In genomic region chr11:61057615-61058014, GRCh38 we compare ENCODE assay signal across 1 cellular context.
TF ChIP-seq lines count a peak whose summit lies in the region.

No MANE protein-coding gene starts in this region.

TF ChIP-seq in SK-N-SH, 30 proteins besides CTCF, POLR2A, EP300 and RAD21 (continued from another document):
- TF ChIP-seq MEF2A (IDR thresholded peaks at IDR 0.05; ENCODE audit: borderline replicate concordance, low read depth) = no peak
- TF ChIP-seq FOXJ3 (CRISPR knock-in tag; IDR thresholded peaks at IDR 0.05) = no peak
- TF ChIP-seq YY1 (IDR thresholded peaks at IDR 0.05; ENCODE audit: low read depth) = no peak
- no peak for TF ChIP-seq MAX (IDR thresholded peaks at IDR 0.05; ENCODE audit: low read depth)
- no peak for TF ChIP-seq ELF1 (IDR thresholded peaks at IDR 0.05)
- TF ChIP-seq, protein P1, sequence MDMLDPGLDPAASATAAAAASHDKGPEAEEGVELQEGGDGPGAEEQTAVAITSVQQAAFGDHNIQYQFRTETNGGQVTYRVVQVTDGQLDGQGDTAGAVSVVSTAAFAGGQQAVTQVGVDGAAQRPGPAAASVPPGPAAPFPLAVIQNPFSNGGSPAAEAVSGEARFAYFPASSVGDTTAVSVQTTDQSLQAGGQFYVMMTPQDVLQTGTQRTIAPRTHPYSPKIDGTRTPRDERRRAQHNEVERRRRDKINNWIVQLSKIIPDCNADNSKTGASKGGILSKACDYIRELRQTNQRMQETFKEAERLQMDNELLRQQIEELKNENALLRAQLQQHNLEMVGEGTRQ (IDR thresholded peaks at IDR 0.05; ENCODE audit: borderline replicate concordance, low read depth, low read length) = no peak
- TF ChIP-seq TCF12 (IDR thresholded peaks at IDR 0.05) = no peak
- TF ChIP-seq, protein P2, sequence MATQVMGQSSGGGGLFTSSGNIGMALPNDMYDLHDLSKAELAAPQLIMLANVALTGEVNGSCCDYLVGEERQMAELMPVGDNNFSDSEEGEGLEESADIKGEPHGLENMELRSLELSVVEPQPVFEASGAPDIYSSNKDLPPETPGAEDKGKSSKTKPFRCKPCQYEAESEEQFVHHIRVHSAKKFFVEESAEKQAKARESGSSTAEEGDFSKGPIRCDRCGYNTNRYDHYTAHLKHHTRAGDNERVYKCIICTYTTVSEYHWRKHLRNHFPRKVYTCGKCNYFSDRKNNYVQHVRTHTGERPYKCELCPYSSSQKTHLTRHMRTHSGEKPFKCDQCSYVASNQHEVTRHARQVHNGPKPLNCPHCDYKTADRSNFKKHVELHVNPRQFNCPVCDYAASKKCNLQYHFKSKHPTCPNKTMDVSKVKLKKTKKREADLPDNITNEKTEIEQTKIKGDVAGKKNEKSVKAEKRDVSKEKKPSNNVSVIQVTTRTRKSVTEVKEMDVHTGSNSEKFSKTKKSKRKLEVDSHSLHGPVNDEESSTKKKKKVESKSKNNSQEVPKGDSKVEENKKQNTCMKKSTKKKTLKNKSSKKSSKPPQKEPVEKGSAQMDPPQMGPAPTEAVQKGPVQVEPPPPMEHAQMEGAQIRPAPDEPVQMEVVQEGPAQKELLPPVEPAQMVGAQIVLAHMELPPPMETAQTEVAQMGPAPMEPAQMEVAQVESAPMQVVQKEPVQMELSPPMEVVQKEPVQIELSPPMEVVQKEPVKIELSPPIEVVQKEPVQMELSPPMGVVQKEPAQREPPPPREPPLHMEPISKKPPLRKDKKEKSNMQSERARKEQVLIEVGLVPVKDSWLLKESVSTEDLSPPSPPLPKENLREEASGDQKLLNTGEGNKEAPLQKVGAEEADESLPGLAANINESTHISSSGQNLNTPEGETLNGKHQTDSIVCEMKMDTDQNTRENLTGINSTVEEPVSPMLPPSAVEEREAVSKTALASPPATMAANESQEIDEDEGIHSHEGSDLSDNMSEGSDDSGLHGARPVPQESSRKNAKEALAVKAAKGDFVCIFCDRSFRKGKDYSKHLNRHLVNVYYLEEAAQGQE (IDR thresholded peaks at IDR 0.05; ENCODE audit: low read depth, low read length) = no peak
- TF ChIP-seq NRF1 (IDR thresholded peaks at IDR 0.05; ENCODE audit: low read depth, low read length) = no peak
